Comparison of ENCODE assay signal across 33 cellular contexts in the genomic region with DNA sequence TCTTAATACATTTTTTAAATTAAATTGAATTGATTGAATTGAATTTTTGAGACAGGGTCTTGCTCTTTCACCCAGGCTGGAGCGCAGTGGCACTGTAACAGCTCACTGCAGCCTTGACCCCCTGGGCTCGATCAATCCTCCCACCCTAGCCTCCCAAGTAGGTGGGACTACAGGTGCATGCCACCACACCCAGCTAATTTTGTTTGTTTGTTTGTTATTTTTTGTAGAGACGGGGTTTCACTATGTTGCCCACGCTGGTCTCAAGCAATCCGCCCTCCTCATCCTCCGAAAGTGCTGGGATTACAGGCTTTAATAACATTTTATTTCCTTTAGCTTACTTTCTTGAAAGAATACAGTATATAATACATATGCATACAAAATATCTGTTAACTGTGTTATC.
"Had no signal": no experiment of that assay in that cellular context is flagged by ENCODE, and none has a peak within 500 bp of the region (broad histone marks: within the 10 kb centered on the region; RNA-seq: fewer than 3 reads in every experiment).

No MANE protein-coding gene starts in this region.

- H3K36me3 Mint-ChIP-seq: activated CD4-positive, alpha-beta memory T cell treated with anti-CD3 and anti-CD28 coated beads for 36 hours; activated naive CD4-positive, alpha-beta T cell treated with anti-CD3 and anti-CD28 coated beads, Interleukin-2, amount 10 ng/mL, durations not matched to agents 7 days and 5 days; activated naive CD4-positive, alpha-beta T cell treated with anti-CD3 and anti-CD28 coated beads, Interleukin-2, amount 50 U/mL, for 24 hours; activated naive CD8-positive, alpha-beta T cell; activated naive CD8-positive, alpha-beta T cell treated with anti-CD3 and anti-CD28 coated beads, Interleukin-2, amount 10 ng/mL, durations not matched to agents 7 days and 5 days; brain had no signal

- H3K36me3 ChIP-seq: ascending aorta, cardiac muscle cell had no signal

- H3K27ac ChIP-seq: ascending aorta, cardiac muscle cell, VCaP had no signal

- H3K9me3 Mint-ChIP-seq: activated B cell treated with CpG ODN at 0.5 μM for 24 hours; activated CD4-positive, alpha-beta memory T cell treated with anti-CD3 and anti-CD28 coated beads for 36 hours; activated CD4-positive, alpha-beta T cell treated with anti-CD3 and anti-CD28 coated beads, Interleukin-2, amount 10 ng/mL, durations not matched to agents 24 days and 14 days; activated CD8-positive, alpha-beta T cell treated with anti-CD3 and anti-CD28 coated beads for 36 hours; activated naive CD4-positive, alpha-beta T cell treated with anti-CD3 and anti-CD28 coated beads, Interleukin-2, amount 50 U/mL, for 24 hours; activated T-cell treated with anti-CD3 and anti-CD28 coated beads, Interleukin-2, amount 50 U/mL, for 24 hours; activated T-helper 2 cell treated with anti-CD3 and anti-CD28 coated beads, Interferon-gamma antibody, Interleukin-2, Interleukin-4, amounts not matched to agents 10 μg/mL and 5 μg/mL and 100 μg/mL, durations not matched to agents 14 hours and 24 hours and 36 hours; T-helper 1 cell treated with Interleukin-12 subunit alpha and Interleukin-12 subunit beta and Interleukin-4 antibody, amounts not matched to agents 30 μg/mL and 1 μg/mL, for 36 hours; T-helper 2 cell treated with Interferon-gamma antibody and Interleukin-4, amounts not matched to agents 5 μg/mL and 100 μg/mL, for 36 hours had no signal

- H3K4me1 Mint-ChIP-seq: activated B cell treated with CpG ODN at 0.5 μM for 24 hours; activated CD4-positive, alpha-beta T cell treated with anti-CD3 and anti-CD28 coated beads, Interleukin-2, amount 10 ng/mL, durations not matched to agents 24 days and 14 days; activated naive CD4-positive, alpha-beta T cell treated with anti-CD3 and anti-CD28 coated beads, Interleukin-2, amount 10 ng/mL, durations not matched to agents 7 days and 5 days; activated naive CD4-positive, alpha-beta T cell treated with anti-CD3 and anti-CD28 coated beads, Interleukin-2, amount 50 U/mL, for 24 hours; activated naive CD8-positive, alpha-beta T cell treated with anti-CD3 and anti-CD28 coated beads, Interleukin-2, amount 10 ng/mL, durations not matched to agents 7 days and 5 days; activated naive CD8-positive, alpha-beta T cell treated with anti-CD3 and anti-CD28 coated beads, Interleukin-2, amount 50 U/mL, for 24 hours had no signal

- H3K27me3 Mint-ChIP-seq: activated B cell treated with CpG ODN at 0.5 μM for 24 hours; activated CD4-positive, alpha-beta memory T cell treated with anti-CD3 and anti-CD28 coated beads for 36 hours; activated naive CD4-positive, alpha-beta T cell treated with anti-CD3 and anti-CD28 coated beads, Interleukin-2, amount 10 ng/mL, durations not matched to agents 7 days and 5 days; activated naive CD8-positive, alpha-beta T cell treated with anti-CD3 and anti-CD28 coated beads, Interleukin-2, amount 10 ng/mL, durations not matched to agents 7 days and 5 days; brain had no signal

- H3K4me3 Mint-ChIP-seq: activated B cell treated with CpG ODN at 0.5 μM for 24 hours; activated CD4-positive, alpha-beta memory T cell treated with anti-CD3 and anti-CD28 coated beads for 36 hours; activated CD4-positive, alpha-beta T cell treated with anti-CD3 and anti-CD28 coated beads, Interleukin-2, amount 10 ng/mL, durations not matched to agents 24 days and 14 days; activated CD8-positive, alpha-beta T cell treated with anti-CD3 and anti-CD28 coated beads for 36 hours; activated naive CD4-positive, alpha-beta T cell treated with anti-CD3 and anti-CD28 coated beads, Interleukin-2, amount 10 ng/mL, durations not matched to agents 7 days and 5 days; activated naive CD4-positive, alpha-beta T cell treated with anti-CD3 and anti-CD28 coated beads, Interleukin-2, amount 50 U/mL, for 24 hours; activated naive CD8-positive, alpha-beta T cell; activated naive CD8-positive, alpha-beta T cell treated with anti-CD3 and anti-CD28 coated beads, Interleukin-2, amount 10 ng/mL, durations not matched to agents 7 days and 5 days; activated naive CD8-positive, alpha-beta T cell treated with anti-CD3 and anti-CD28 coated beads, Interleukin-2, amount 50 U/mL, for 24 hours; activated T-cell treated with anti-CD3 and anti-CD28 coated beads, Interleukin-2, amount 50 U/mL, for 24 hours; T-helper 1 cell treated with Interleukin-12 subunit alpha and Interleukin-12 subunit beta and Interleukin-4 antibody, amounts not matched to agents 30 μg/mL and 1 μg/mL, for 36 hours; T-helper 2 cell treated with Interferon-gamma antibody and Interleukin-4, amounts not matched to agents 5 μg/mL and 100 μg/mL, for 36 hours had no signal

- H3K4me1 ChIP-seq: ascending aorta had no signal

- H3K27ac Mint-ChIP-seq: activated B cell treated with CpG ODN at 0.5 μM for 24 hours; activated CD4-positive, alpha-beta memory T cell treated with anti-CD3 and anti-CD28 coated beads for 36 hours; activated CD4-positive, alpha-beta T cell treated with anti-CD3 and anti-CD28 coated beads, Interleukin-2, amount 10 ng/mL, durations not matched to agents 24 days and 14 days; activated CD8-positive, alpha-beta T cell treated with anti-CD3 and anti-CD28 coated beads for 36 hours; activated naive CD4-positive, alpha-beta T cell treated with anti-CD3 and anti-CD28 coated beads, Interleukin-2, amount 10 ng/mL, durations not matched to agents 7 days and 5 days; activated naive CD4-positive, alpha-beta T cell treated with anti-CD3 and anti-CD28 coated beads, Interleukin-2, amount 50 U/mL, for 24 hours; activated naive CD8-positive, alpha-beta T cell; activated naive CD8-positive, alpha-beta T cell treated with anti-CD3 and anti-CD28 coated beads, Interleukin-2, amount 10 ng/mL, durations not matched to agents 7 days and 5 days; activated naive CD8-positive, alpha-beta T cell treated with anti-CD3 and anti-CD28 coated beads, Interleukin-2, amount 50 U/mL, for 24 hours; activated T-cell treated with anti-CD3 and anti-CD28 coated beads, Interleukin-2, amount 50 U/mL, for 24 hours; activated T-helper 2 cell treated with anti-CD3 and anti-CD28 coated beads, Interferon-gamma antibody, Interleukin-2, Interleukin-4, amounts not matched to agents 10 μg/mL and 5 μg/mL and 100 μg/mL, durations not matched to agents 14 hours and 24 hours and 36 hours; T-helper 1 cell treated with Interleukin-12 subunit alpha and Interleukin-12 subunit beta and Interleukin-4 antibody, amounts not matched to agents 30 μg/mL and 1 μg/mL, for 36 hours; T-helper 2 cell treated with Interferon-gamma antibody and Interleukin-4, amounts not matched to agents 5 μg/mL and 100 μg/mL, for 36 hours had no signal

- DNase-seq: activated B cell treated with CpG ODN at 0.5 μM for 24 hours; activated CD4-positive, alpha-beta memory T cell treated with anti-CD3 and anti-CD28 coated beads for 36 hours; activated CD4-positive, alpha-beta T cell treated with anti-CD3 and anti-CD28 coated beads for 4 hours; activated CD4-positive, alpha-beta T cell treated with anti-CD3 and anti-CD28 coated beads, Interleukin-2, amount 10 ng/mL, durations not matched to agents 24 days and 14 days; activated CD4-positive, alpha-beta T cell treated with anti-CD3 and anti-CD28 coated beads, Interleukin-2, amount 50 U/mL, for 1 hour; activated CD4-positive, alpha-beta T cell treated with anti-CD3 and anti-CD28 coated beads, Interleukin-2, amount 50 U/mL, for 4 hours; activated CD4-positive, CD25-positive, alpha-beta regulatory T cell treated with anti-CD3 and anti-CD28 coated beads, Interleukin-2, amount 50 U/mL, for 72 hours; activated CD8-positive, alpha-beta memory T cell treated with anti-CD3 and anti-CD28 coated beads, Interleukin-2, amount 50 U/mL, for 4 hours; activated CD8-positive, alpha-beta T cell treated with anti-CD3 and anti-CD28 coated beads for 36 hours; activated effector memory CD4-positive, alpha-beta T cell treated with Interleukin-2 at 50 U/mL for 16 hours; activated gamma-delta T cell; activated naive CD4-positive, alpha-beta T cell treated with anti-CD3 and anti-CD28 coated beads, Interleukin-2, amount 10 ng/mL, durations not matched to agents 7 days and 5 days; activated naive CD4-positive, alpha-beta T cell treated with Interleukin-2 at 50 U/mL for 16 hours; activated naive CD8-positive, alpha-beta T cell treated with anti-CD3 and anti-CD28 coated beads, Interleukin-2, amount 10 ng/mL, durations not matched to agents 7 days and 5 days; activated naive CD8-positive, alpha-beta T cell treated with anti-CD3 and anti-CD28 coated beads, Interleukin-2, amount 50 U/mL, for 24 hours; activated T-cell treated with anti-CD3 and anti-CD28 coated beads, Interleukin-2, amount 50 U/mL, for 24 hours; activated T-cell treated with anti-CD3 and anti-CD28 coated beads, Interleukin-2, amount 50 U/mL, for 48 hours; amygdala; anterior cingulate cortex; central memory CD4-positive, alpha-beta T cell; SW 1271; T-helper 1 cell; T-helper 2 cell; T-helper 9 cell had no signal

- H3K9me3 ChIP-seq: ascending aorta had no signal

- H3K27me3 ChIP-seq: ascending aorta had no signal

- H3K4me3 ChIP-seq: ascending aorta, cardiac muscle cell had no signal
